ENCODE assay signal across 13 cellular contexts in the genomic region with DNA sequence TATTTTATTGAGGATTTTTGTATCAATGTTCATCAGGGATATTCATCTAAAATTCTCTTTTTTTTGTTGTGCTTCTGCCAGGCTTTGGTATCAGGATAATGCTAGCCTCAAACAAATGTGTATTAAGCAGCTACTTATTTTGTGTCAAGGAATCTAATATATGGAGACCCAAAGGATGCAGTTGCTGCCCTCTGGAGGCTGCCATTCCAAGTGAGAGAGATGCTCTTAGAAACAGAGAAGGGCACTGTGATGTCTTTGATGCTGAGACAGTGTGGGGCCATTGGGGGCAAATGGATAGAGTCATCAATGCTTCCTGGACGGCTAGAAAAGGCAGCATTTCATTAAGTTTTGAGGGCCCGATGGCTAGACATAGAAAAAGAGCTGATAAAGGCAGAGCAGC.
A peak's percentile ranks its signal among the peaks of the same experiment; 100 is the strongest.
DNase-seq lines count a peak whose midpoint lies in the region; ATAC-seq, FAIRE-seq and TF ChIP-seq lines count a peak whose summit lies in the region.
"Had no signal": no experiment of that assay in that cellular context is flagged by ENCODE, and none has a peak within 500 bp of the region (broad histone marks: within the 10 kb centered on the region; RNA-seq: fewer than 3 reads in every experiment).

No MANE protein-coding gene starts in this region.

- H3K9me3 Mint-ChIP-seq in stimulated activated memory B cell treated with anti-CD40 and anti-IgM and Interleukin-4, amounts not matched to agents 10 μg/mL and 1 μg/mL and 100 μg/mL, for 72 hours, result no peaks in the 10 kb centered on the region
- H3K9me3 Mint-ChIP-seq: activated T-helper 2 cell treated with anti-CD3 and anti-CD28 coated beads, Interferon-gamma antibody, Interleukin-2, Interleukin-4, amounts not matched to agents 10 μg/mL and 5 μg/mL and 100 μg/mL, durations not matched to agents 14 hours and 24 hours and 36 hours had no signal

- H3K9me3 ChIP-seq in left ventricle myocardium inferior (replicated peaks), result no peaks in the 10 kb centered on the region
- H3K9me3 ChIP-seq: tibial nerve had no signal

- DNase-seq in left ventricle myocardium inferior, result no peak
- no peak for DNase-seq in left cardiac atrium
- peak; percentile 8 for DNase-seq in RKO (ENCODE audit: low spot score)
- peak; percentile 17 for DNase-seq in fibroblast of pulmonary artery (ENCODE audit: low read depth)
- DNase-seq in NCI-H2029 (lab: John Stamatoyannopoulos, UW), result no peak
- DNase-seq in urothelium cell line (ENCODE audit: low spot score), result no peak
- DNase-seq in coronary artery (ENCODE audit: low spot score), result no peak
- DNase-seq: cortex of kidney, NCI-H146 had no signal

- H3K36me3 ChIP-seq in left ventricle myocardium inferior, result no peaks in the 10 kb centered on the region
- H3K36me3 ChIP-seq: tibial nerve had no signal

- H3K27ac ChIP-seq in left ventricle myocardium inferior (replicated peaks) (no peak overlapping the region), coronary artery (no peak overlapping the region)
- H3K27ac ChIP-seq: tibial nerve had no signal

- peak overlapping the region; percentile 40 for H3K27ac Mint-ChIP-seq in stimulated activated memory B cell treated with anti-CD40 and anti-IgM and Interleukin-4, amounts not matched to agents 10 μg/mL and 1 μg/mL and 100 μg/mL, for 72 hours
- H3K27ac Mint-ChIP-seq: activated T-helper 2 cell treated with anti-CD3 and anti-CD28 coated beads, Interferon-gamma antibody, Interleukin-2, Interleukin-4, amounts not matched to agents 10 μg/mL and 5 μg/mL and 100 μg/mL, durations not matched to agents 14 hours and 24 hours and 36 hours; CD4-positive, alpha-beta memory T cell had no signal

- H3K27me3 ChIP-seq in left ventricle myocardium inferior (ENCODE audit: low read depth), result no peaks in the 10 kb centered on the region
- H3K27me3 ChIP-seq: tibial nerve had no signal

- H3K36me3 Mint-ChIP-seq in stimulated activated memory B cell treated with anti-CD40 and anti-IgM and Interleukin-4, amounts not matched to agents 10 μg/mL and 1 μg/mL and 100 μg/mL, for 72 hours, result peaks cover 37% of the 10 kb centered on the region
- H3K36me3 Mint-ChIP-seq: CD4-positive, alpha-beta memory T cell had no signal

- no peak overlapping the region for H3K4me3 Mint-ChIP-seq in stimulated activated memory B cell treated with anti-CD40 and anti-IgM and Interleukin-4, amounts not matched to agents 10 μg/mL and 1 μg/mL and 100 μg/mL, for 72 hours
- H3K4me3 Mint-ChIP-seq: CD4-positive, alpha-beta memory T cell had no signal

- intact Hi-C loops in left ventricle myocardium inferior (cut with micrococcal nuclease) (no loop called here), left cardiac atrium (cut with DNase I) (no loop called here)

- FAIRE-seq in urothelium cell line (lab: Jason Lieb, UNC), result no peak

- no peak for ATAC-seq in left cardiac atrium
- ATAC-seq in stimulated activated memory B cell treated with anti-CD40 and anti-IgM and Interleukin-4, amounts not matched to agents 10 μg/mL and 1 μg/mL and 100 μg/mL, for 72 hours, result no peak

- H3K4me3 ChIP-seq in left ventricle myocardium inferior (no peak overlapping the region), fibroblast of pulmonary artery (replicated peaks; ENCODE audit: low read depth, low read length) (no peak overlapping the region), coronary artery (no peak overlapping the region)
- H3K4me3 ChIP-seq: tibial nerve had no signal

- peak; percentile 39 for TF ChIP-seq CTCF in left ventricle myocardium inferior (IDR thresholded peaks at IDR 0.05; ENCODE audit: borderline replicate concordance)
- TF ChIP-seq CTCF in fibroblast of pulmonary artery (IDR thresholded peaks at IDR 0.05; ENCODE audit: low read length, missing control alignments), result peak; percentile 21
- no peak for TF ChIP-seq CTCF in coronary artery (IDR thresholded peaks at IDR 0.05)

- peaks cover 41% of the 10 kb centered on the region for H3K4me1 Mint-ChIP-seq in stimulated activated memory B cell treated with anti-CD40 and anti-IgM and Interleukin-4, amounts not matched to agents 10 μg/mL and 1 μg/mL and 100 μg/mL, for 72 hours
- H3K4me1 Mint-ChIP-seq: CD4-positive, alpha-beta memory T cell had no signal

- peaks cover 9% of the 10 kb centered on the region for H3K4me1 ChIP-seq in left ventricle myocardium inferior

- H3K27me3 Mint-ChIP-seq in stimulated activated memory B cell treated with anti-CD40 and anti-IgM and Interleukin-4, amounts not matched to agents 10 μg/mL and 1 μg/mL and 100 μg/mL, for 72 hours, result no peaks in the 10 kb centered on the region

Comparison
In these comparisons a context has a peak if more than half of its experiments do, and no peak if none do; other contexts are left out.
1. DNase-seq: peak in RKO (single experiment) and fibroblast of pulmonary artery (single experiment); none in left ventricle myocardium inferior (single experiment), left cardiac atrium (single experiment), NCI-H2029 (single experiment), urothelium cell line (single experiment) and coronary artery (single experiment).